Comparison of ENCODE assay signal across 8 cellular contexts in the genomic region with DNA sequence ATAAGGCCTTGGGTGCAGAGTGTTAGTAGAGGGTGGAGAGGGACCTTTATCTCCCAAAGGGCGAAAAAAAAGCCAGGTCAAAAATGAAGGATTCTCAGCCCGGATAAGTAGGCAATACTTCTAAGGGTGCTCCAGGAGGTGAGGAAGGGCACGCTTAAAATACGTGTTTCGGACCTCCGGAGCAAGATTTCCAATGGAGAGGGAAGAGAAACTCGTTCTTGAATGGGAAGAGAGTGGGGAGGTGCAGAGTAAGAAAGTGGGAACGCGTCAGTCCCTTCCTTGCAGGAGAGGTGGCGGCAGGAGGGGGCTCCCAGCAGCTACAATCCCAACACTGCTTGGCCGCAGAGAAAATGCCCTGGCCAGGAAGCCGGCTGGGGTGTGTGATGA. TPM values are rescaled to one million over a fixed set of nuclear protein-coding genes. Genes with fewer than 3 reads are reported as not detected.
A peak's percentile ranks its signal among the peaks of the same experiment; 100 is the strongest.
DNase-seq lines count a peak whose midpoint lies in the region; ATAC-seq and TF ChIP-seq lines count a peak whose summit lies in the region.

No MANE protein-coding gene starts in this region.

- no peak for TF ChIP-seq CTCF in coronary artery (IDR thresholded peaks at IDR 0.05)

- H3K4me3 ChIP-seq in Karpas-422 (ENCODE audit: low read length) (peak overlapping the region; percentile 92), coronary artery (peak overlapping the region; percentile 98)

- H3K9me2 ChIP-seq in Karpas-422 (replicated peaks; ENCODE audit: insufficient read depth, low read length), result no peaks in the 10 kb centered on the region

- peaks cover 17% of the 10 kb centered on the region; the same call in 1 of the 2 replicates for H4K20me1 ChIP-seq in Karpas-422 (ENCODE audit: insufficient read depth, low read depth, low read length)

- H3K27ac ChIP-seq in Karpas-422 (ENCODE audit: low read length) (peak overlapping the region; percentile 5; the same call in 1 of the 2 replicates), coronary artery (peak overlapping the region; percentile 65 to 91)

- peak overlapping the region; percentile 92 for H3K4me2 ChIP-seq in Karpas-422 (ENCODE audit: low read depth, low read length, poor library complexity, severe bottlenecking)

- peak; percentile 23 for DNase-seq in Daoy (ENCODE audit: low read depth)
- DNase-seq in Karpas-422, result peak; percentile 50
- DNase-seq in coronary artery (ENCODE audit: low spot score), result no peak
- peak; percentile 5 for DNase-seq in naive B cell
- no peak for DNase-seq in SW480 (ENCODE audit: low spot score)
- no peak for DNase-seq in midbrain (lab: John Stamatoyannopoulos, UW)

- H3K27me3 ChIP-seq in Karpas-422 (ENCODE audit: low read length), result no peaks in the 10 kb centered on the region

- peaks cover 34 to 40% (median 38%) of the 10 kb centered on the region in 3 donors for H3K4me1 Mint-ChIP-seq in naive B cell

- no peaks in the 10 kb centered on the region for H3K9me3 ChIP-seq in Karpas-422 (ENCODE audit: low read length)

- peaks cover 27% of the 10 kb centered on the region for H3K4me1 ChIP-seq in Karpas-422 (ENCODE audit: low read length)

- H3K36me3 Mint-ChIP-seq in naive B cell, result peaks cover 0 to 4% of the 10 kb centered on the region in 2 donors

- no peak overlapping the region; the same call in 1 of the 2 replicates for H2AFZ ChIP-seq in Karpas-422 (ENCODE audit: low read length)

- H3K9me3 Mint-ChIP-seq in naive B cell, result no peaks in the 10 kb centered on the region

- ATAC-seq in naive B cell (ENCODE audit: low read depth in 2 of 2) (no peak), HG03108 (IDR thresholded peaks at IDR 0.05; ENCODE audit: unreplicated experiment) (no peak), GM18861 (IDR thresholded peaks at IDR 0.05; ENCODE audit: unreplicated experiment) (no peak)

- peaks cover 53% of the 10 kb centered on the region for H3K79me2 ChIP-seq in Karpas-422 (ENCODE audit: low read length)

- peaks cover 21% of the 10 kb centered on the region; the same call in 1 of the 2 replicates for H3K36me3 ChIP-seq in Karpas-422 (ENCODE audit: insufficient read depth, low read length)

- H3K9ac ChIP-seq in Karpas-422 (ENCODE audit: low read length), result peak overlapping the region; percentile 94

- peaks cover 0 to 9% (median 9%) of the 10 kb centered on the region in 3 donors for H3K27me3 Mint-ChIP-seq in naive B cell

- H3K4me3 Mint-ChIP-seq in naive B cell, result peak overlapping the region; percentile 89 to 95 (median 92)

- peak overlapping the region; percentile 81 to 98 (median 94) for H3K27ac Mint-ChIP-seq in naive B cell

RNA-seq across cellular contexts. Expression of gene EFCAB14, which starts 0.6 kb away (rescaled TPM):
- total RNA-seq in Daoy (2014; rRNA removed; shearing (Covaris generic)), result 34.3 and 45.9 TPM in 2 replicates
- 55.5 and 75.0 TPM in 2 replicates for total RNA-seq in Karpas-422 (2014; rRNA removed; shearing (Covaris generic); ENCODE audit: low replicate concordance)
- polyA plus RNA-seq in naive B cell (ENCODE audit: low read depth in 6 of 6), result 100 to 1,000 TPM in 3 of 6 donors, 10 to 100 TPM in 3; 70.0 to 114 (median 96.0) TPM

RNA-seq across cellular contexts. Expression of gene TEX38, which starts 46.7 kb away (rescaled TPM):
- total RNA-seq in Daoy (2014; rRNA removed; shearing (Covaris generic)), result not detected in 2 replicates
- total RNA-seq in Karpas-422 (2014; rRNA removed; shearing (Covaris generic); ENCODE audit: low replicate concordance), result 0.37 TPM in 1 of 2 replicates, not detected in the other
- polyA plus RNA-seq in naive B cell (ENCODE audit: low read depth in 6 of 6), result not detected

RNA-seq across cellular contexts. Expression of gene ATPAF1, which starts 50.2 kb away (rescaled TPM):
- 39.1 and 52.7 TPM in 2 replicates for total RNA-seq in Daoy (2014; rRNA removed; shearing (Covaris generic))
- 77.6 and 81.2 TPM in 2 replicates for total RNA-seq in Karpas-422 (2014; rRNA removed; shearing (Covaris generic); ENCODE audit: low replicate concordance)
- 10 to 100 TPM; 45.0 to 87.6 (median 55.8) TPM for polyA plus RNA-seq in naive B cell (ENCODE audit: low read depth in 6 of 6)

Comparison
In these comparisons a context has a peak if more than half of its experiments do, and no peak if none do; other contexts are left out.
1. DNase-seq: peak in Daoy (single experiment), Karpas-422 (single experiment) and naive B cell (single experiment); none in coronary artery (single experiment), SW480 (single experiment) and midbrain (single experiment).